Comparison of ENCODE assay signal across 8 cellular contexts in genomic region chr22:40345271-40345670, GRCh38. TPM values are rescaled to one million over a fixed set of nuclear protein-coding genes. Genes with fewer than 3 reads are reported as not detected.
DNase-seq lines count a peak whose midpoint lies in the region; ATAC-seq and TF ChIP-seq lines count a peak whose summit lies in the region.

No MANE protein-coding gene starts in this region.

- no peaks in the 10 kb centered on the region for H3K27me3 ChIP-seq in heart left ventricle

- CTCF ChIA-PET in activated B cell treated with CpG ODN at 0.5 μM for 24 hours (lab: Charles Lee) = interaction anchor here (0.6 to 1.1 kb wide), 5 partner anchors 9 to 472 kb away, joined by 3 read pairs; no protein-coding TSS in a partner anchor

- TF ChIP-seq POLR2A in heart left ventricle (IDR thresholded peaks at IDR 0.05) = no peak

- H3K27ac ChIP-seq in heart left ventricle = peak overlapping the region in 5 of 12 donors; percentile 81 to 92 (median 91)

- no peaks in the 10 kb centered on the region for H3K27me3 Mint-ChIP-seq in activated B cell treated with CpG ODN at 0.5 μM for 24 hours

- peaks cover 32% of the 10 kb centered on the region for H3K36me3 Mint-ChIP-seq in activated B cell treated with CpG ODN at 0.5 μM for 24 hours (ENCODE audit: low read depth)

- DNase-seq in heart left ventricle = no peak
- DNase-seq in left cardiac atrium = no peak
- no peak for DNase-seq in activated B cell treated with CpG ODN at 0.5 μM for 24 hours
- DNase-seq in fibroblast of the aortic adventitia (ENCODE audit: low read depth) = peak; percentile 16
- peak; percentile 29 for DNase-seq in stimulated activated CD4-positive, alpha-beta T cell treated with anti-CD3 and anti-CD28 coated beads, Interleukin-4, amount 100 ng/mL, for 1 hour
- no peak for DNase-seq in NCI-H2029 treated with DMSO at 0.1 percent for 48 hours (lab: John Stamatoyannopoulos, UW)

- intact Hi-C loops in heart left ventricle (cut with DNase I) (loop anchor here (5.0 to 10.0 kb wide), 9 partner anchors 68 to 813 kb away; partner anchors contain the start of genes RPS19BP1 (in 9 of the 10) and TNRC6B (in 1 of the 10)), left cardiac atrium (cut with DNase I) (no loop called here), activated B cell treated with CpG ODN at 0.5 μM for 24 hours (cut with micrococcal nuclease) (loop anchor here (5.0 kb wide), 1 partner anchor 133 kb away; no protein-coding TSS in a partner anchor)

- H3K36me3 ChIP-seq in heart left ventricle = peaks cover 0 to 19% (median 16%) of the 10 kb centered on the region in 9 donors

- H3K4me1 Mint-ChIP-seq in activated B cell treated with CpG ODN at 0.5 μM for 24 hours = peaks cover 34% of the 10 kb centered on the region

- H3K4me1 ChIP-seq in heart left ventricle = peaks cover 0 to 33% (median 16%) of the 10 kb centered on the region in 12 donors

- no peaks in the 10 kb centered on the region for H3K9me3 Mint-ChIP-seq in activated B cell treated with CpG ODN at 0.5 μM for 24 hours

- peak overlapping the region; percentile 98 for H3K4me3 Mint-ChIP-seq in activated B cell treated with CpG ODN at 0.5 μM for 24 hours

- POLR2A ChIA-PET in activated B cell treated with CpG ODN at 0.5 μM for 24 hours (lab: Charles Lee) = interaction anchor here (0.6 to 3.9 kb wide), 24 partner anchors 9 to 1342 kb away, joined by 3 to 55 read pairs (median 4); partner anchors contain the start of genes SGSM3 and TNRC6B

- no peak for ATAC-seq in heart left ventricle
- no peak for ATAC-seq in left cardiac atrium
- ATAC-seq in activated B cell treated with CpG ODN at 0.5 μM for 24 hours (ENCODE audit: low read depth) = no peak
- ATAC-seq in GM21390 (IDR thresholded peaks at IDR 0.05; ENCODE audit: unreplicated experiment) = no peak
- no peak for ATAC-seq in GM18520 (IDR thresholded peaks at IDR 0.05; ENCODE audit: unreplicated experiment)

- no peak for TF ChIP-seq CTCF in heart left ventricle (IDR thresholded peaks at IDR 0.05)
- no peak for TF ChIP-seq CTCF in activated B cell treated with CpG ODN at 0.5 μM for 24 hours (IDR thresholded peaks at IDR 0.05)
- TF ChIP-seq CTCF in fibroblast of the aortic adventitia (IDR thresholded peaks at IDR 0.05; ENCODE audit: insufficient read depth, low read length) = no peak

- WGBS in heart left ventricle, 4 donors = 81 to 84% (median 82%) methylated on average over 6 of the region's 6 CpGs

- H3K9me3 ChIP-seq in heart left ventricle = no peaks in the 10 kb centered on the region

- H3K4me3 ChIP-seq in heart left ventricle = peak overlapping the region in 9 of 12 donors; percentile 70 to 85 (median 77)
- H3K4me3 ChIP-seq in fibroblast of the aortic adventitia (ENCODE audit: low read depth, low read length) = peak overlapping the region; percentile 95

- peak overlapping the region; percentile 98 for H3K27ac Mint-ChIP-seq in activated B cell treated with CpG ODN at 0.5 μM for 24 hours

RNA-seq across cellular contexts. Expression of gene ADSL, which starts 1.0 kb away (rescaled TPM):
- 10 to 100 TPM; 46.9 to 87.8 (median 52.0) TPM for total RNA-seq in heart left ventricle
- 100 to 1,000 TPM in 1 of 2 donors, 10 to 100 TPM in 1; 35.5 to 131 TPM for polyA plus RNA-seq in heart left ventricle
- total RNA-seq in left cardiac atrium = 10 to 100 TPM; 37.4 to 47.0 TPM
- total RNA-seq in activated B cell treated with CpG ODN at 0.5 μM for 24 hours = 102 and 109 TPM in 2 replicates
- total RNA-seq in fibroblast of the aortic adventitia (ENCODE audit: low replicate concordance) = 84.8 and 107 TPM in 2 replicates

RNA-seq across cellular contexts. Expression of gene SGSM3, which starts 25.1 kb away (rescaled TPM):
- 10 to 100 TPM; 30.3 to 43.7 (median 31.7) TPM for total RNA-seq in heart left ventricle
- polyA plus RNA-seq in heart left ventricle = 10 to 100 TPM; 38.3 to 42.8 TPM
- total RNA-seq in left cardiac atrium = 10 to 100 TPM; 39.1 to 45.3 TPM
- total RNA-seq in activated B cell treated with CpG ODN at 0.5 μM for 24 hours = 111 and 123 TPM in 2 replicates
- total RNA-seq in fibroblast of the aortic adventitia (ENCODE audit: low replicate concordance) = 20.2 and 47.0 TPM in 2 replicates

Comparison
In these comparisons a context has a peak if more than half of its experiments do, and no peak if none do; other contexts are left out.
1. intact Hi-C loops: an anchor here in heart left ventricle (5.0 to 10.0 kb wide) and activated B cell treated with CpG ODN at 0.5 μM for 24 hours (5.0 kb wide); none called in left cardiac atrium.
2. DNase-seq: peak in fibroblast of the aortic adventitia (single experiment) and stimulated activated CD4-positive, alpha-beta T cell treated with anti-CD3 and anti-CD28 coated beads, Interleukin-4, amount 100 ng/mL, for 1 hour (single experiment); none in heart left ventricle (0 of 5), left cardiac atrium (single experiment), activated B cell treated with CpG ODN at 0.5 μM for 24 hours (single experiment) and NCI-H2029 treated with DMSO at 0.1 percent for 48 hours (single experiment).